1 cellular context compared by ENCODE assay signal in the genomic region with DNA sequence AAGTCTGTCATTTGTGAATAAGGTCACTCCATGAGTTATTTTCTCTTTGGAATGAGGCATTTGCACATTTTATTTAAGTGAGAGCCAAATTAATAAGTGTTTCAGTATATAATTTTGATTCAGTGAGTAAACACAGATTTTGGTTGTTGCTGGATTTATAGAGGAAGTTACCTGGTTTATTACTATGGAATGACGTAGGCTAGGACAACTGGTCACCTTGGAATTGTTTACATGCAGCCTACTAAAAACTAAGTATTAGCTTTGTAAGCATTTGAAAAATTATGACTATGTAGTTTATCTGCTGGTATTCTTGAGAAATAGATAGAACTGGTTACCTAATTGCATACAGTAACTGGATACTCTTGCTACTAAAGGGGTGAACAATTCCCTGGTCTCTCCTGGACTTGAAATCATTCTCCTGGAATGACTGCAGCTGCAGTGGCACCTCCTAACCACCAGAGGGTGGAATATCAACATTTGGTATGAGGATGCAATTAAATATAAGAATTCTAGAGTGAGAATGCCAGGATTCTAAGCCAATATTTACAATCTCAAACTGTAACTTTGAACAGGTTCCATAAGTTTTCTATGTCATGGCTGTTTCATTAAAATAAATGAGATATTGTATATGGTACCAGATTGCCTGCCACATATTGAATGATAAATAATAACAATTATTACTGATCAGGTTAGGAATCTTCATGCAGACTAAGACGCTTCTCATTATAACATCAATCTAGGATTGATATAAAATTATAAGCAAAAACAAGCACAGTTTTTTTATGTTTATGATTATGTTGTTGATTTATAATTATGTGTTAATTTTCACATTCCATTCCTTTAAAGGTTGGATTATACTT.
TF ChIP-seq lines count a peak whose summit lies in the region.

No MANE protein-coding gene starts in this region.

TF ChIP-seq in GM12878, 131 proteins besides CTCF, POLR2A, EP300 and RAD21:
- TF ChIP-seq SMC3 (IDR thresholded peaks at IDR 0.05; ENCODE audit: borderline replicate concordance, low read length) (peak; percentile 49; the same call in 1 of the 2 replicates), TARDBP (IDR thresholded peaks at IDR 0.05; ENCODE audit: borderline replicate concordance) (no peak)
